9 cellular contexts compared by ENCODE assay signal in the genomic region with DNA sequence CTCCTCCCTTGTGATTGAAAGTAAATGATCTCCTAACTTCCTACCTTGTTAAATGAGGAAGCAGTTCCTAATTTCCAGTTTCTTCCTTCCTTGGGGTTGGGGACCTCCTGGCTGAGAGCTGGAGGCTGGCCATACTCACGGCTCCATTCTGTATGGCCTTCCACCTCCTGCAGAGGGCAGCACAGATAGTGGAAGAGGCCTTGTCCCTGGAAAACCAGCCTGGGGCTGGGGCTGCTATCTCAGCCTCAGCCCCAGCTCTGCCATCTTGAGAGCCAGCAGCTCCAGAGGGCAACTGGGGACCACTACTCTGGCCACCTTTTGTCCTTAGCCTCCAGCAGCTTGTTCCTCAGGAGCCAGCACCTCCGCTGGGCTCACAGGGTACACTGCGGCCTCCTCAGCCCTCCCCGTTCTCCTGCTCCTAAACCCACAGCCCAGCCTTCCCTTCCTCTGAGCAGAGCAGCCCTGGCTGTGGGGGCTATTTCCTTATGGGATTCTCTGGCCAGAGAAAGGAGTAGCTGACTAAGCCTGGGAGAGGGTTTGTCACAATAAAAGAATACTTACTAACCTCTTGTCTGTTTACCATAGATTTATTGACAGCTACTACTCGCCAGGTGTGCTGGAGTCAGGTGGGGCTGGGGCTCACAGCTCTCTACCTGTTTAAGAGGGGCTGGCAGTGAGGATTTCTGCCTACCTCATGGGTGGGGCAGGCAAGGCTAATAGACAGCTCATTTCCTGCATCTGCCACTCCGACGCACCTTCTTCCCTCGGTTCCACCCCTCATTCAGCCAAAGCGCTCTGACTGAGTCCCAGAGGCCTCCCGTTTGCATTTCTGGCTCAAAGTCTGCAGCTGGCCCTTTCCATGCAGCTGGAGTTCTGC. TPM values are rescaled to one million over a fixed set of nuclear protein-coding genes. Genes with fewer than 3 reads are reported as not detected.
DNase-seq lines count a peak whose midpoint lies in the region; ATAC-seq, FAIRE-seq and TF ChIP-seq lines count a peak whose summit lies in the region.
"Had no signal": no experiment of that assay in that cellular context is flagged by ENCODE, and none has a peak within 500 bp of the region (broad histone marks: within the 10 kb centered on the region; RNA-seq: fewer than 3 reads in every experiment).

No MANE protein-coding gene starts in this region.

- ATAC-seq in T-helper 17 cell (peak; percentile 92), GM21447 (IDR thresholded peaks at IDR 0.05; ENCODE audit: unreplicated experiment) (no peak)

- H3K36me3 Mint-ChIP-seq in T-helper 17 cell (ENCODE audit: low read depth): no peaks in the 10 kb centered on the region
- H3K36me3 Mint-ChIP-seq in astrocyte (ENCODE audit: low read depth, unreplicated experiment): peaks cover 10% of the 10 kb centered on the region

- H3K27ac Mint-ChIP-seq in T-helper 17 cell (peak overlapping the region; percentile 84), astrocyte (ENCODE audit: unreplicated experiment) (no peak overlapping the region)

- H3K27ac ChIP-seq in astrocyte (ENCODE audit: low read depth, low read length) (no peak overlapping the region), skin epidermis (peak overlapping the region in 11 of 21 experiments; percentile 10 to 61 (median 43))
- H3K27ac ChIP-seq: BLaER1 had no signal

- peaks cover 12% of the 10 kb centered on the region for H3K79me2 ChIP-seq in astrocyte (ENCODE audit: insufficient read depth, low read length)

- H2AFZ ChIP-seq in astrocyte (ENCODE audit: low read depth, low read length): no peak overlapping the region

- peak; percentile 72 for DNase-seq in NCI-H1436 (lab: John Stamatoyannopoulos, UW)
- DNase-seq in NCI-H1436 treated with DMSO at 0.1 percent for 48 hours (lab: John Stamatoyannopoulos, UW): no peak
- peak; percentile 59 for DNase-seq in NCI-H128 (lab: John Stamatoyannopoulos, UW; ENCODE audit: unreplicated experiment)
- DNase-seq in T-helper 17 cell: peak; percentile 33 to 55 (median 36)
- no peak for DNase-seq in astrocyte (ENCODE audit: low read depth)
- DNase-seq in hepatic stellate cell (ENCODE audit: low spot score): peak; percentile 84

- H3K4me3 Mint-ChIP-seq in T-helper 17 cell: no peak overlapping the region
- no peak overlapping the region for H3K4me3 Mint-ChIP-seq in astrocyte (ENCODE audit: unreplicated experiment)

- no peak for FAIRE-seq in astrocyte (lab: Jason Lieb, UNC)

- H3K9me3 ChIP-seq in T-helper 17 cell (ENCODE audit: control insufficient read depth, low read length, poor library complexity, severe bottlenecking) (no peaks in the 10 kb centered on the region), astrocyte (ENCODE audit: insufficient read depth, low read depth, low read length) (no peaks in the 10 kb centered on the region)
- H3K9me3 ChIP-seq: BLaER1 had no signal

- no peaks in the 10 kb centered on the region for H3K27me3 ChIP-seq in astrocyte (ENCODE audit: insufficient read depth, low read length)
- H3K27me3 ChIP-seq: BLaER1 had no signal

- H4K20me1 ChIP-seq in astrocyte (ENCODE audit: insufficient read depth, low read length): no peaks in the 10 kb centered on the region
- H4K20me1 ChIP-seq: BLaER1 had no signal

- peaks cover 11% of the 10 kb centered on the region for H3K4me1 Mint-ChIP-seq in T-helper 17 cell
- H3K4me1 Mint-ChIP-seq in astrocyte (ENCODE audit: low read depth, unreplicated experiment): peaks cover 3% of the 10 kb centered on the region

- no peaks in the 10 kb centered on the region for H3K9me3 Mint-ChIP-seq in astrocyte (ENCODE audit: unreplicated experiment)

- peak; percentile 75 for TF ChIP-seq CTCF in astrocyte (IDR thresholded peaks at IDR 0.05; ENCODE audit: insufficient read depth, low read depth, low read length)

- H3K9ac ChIP-seq in astrocyte (ENCODE audit: low read length): no peak overlapping the region

- H3K4me3 ChIP-seq in astrocyte (ENCODE audit: insufficient read depth, low read depth, low read length): no peak overlapping the region
- H3K4me3 ChIP-seq in skin epidermis: no peak overlapping the region
- H3K4me3 ChIP-seq: BLaER1 had no signal

- H3K4me1 ChIP-seq in astrocyte (ENCODE audit: insufficient read depth, low read length): peaks cover 2% of the 10 kb centered on the region

- H3K27me3 Mint-ChIP-seq in T-helper 17 cell (no peaks in the 10 kb centered on the region), astrocyte (ENCODE audit: low read depth, unreplicated experiment) (no peaks in the 10 kb centered on the region)

- no peak overlapping the region for H3K4me2 ChIP-seq in astrocyte (ENCODE audit: low read length)
- H3K4me2 ChIP-seq: BLaER1 had no signal

- peaks cover 17% of the 10 kb centered on the region for H3K36me3 ChIP-seq in astrocyte (ENCODE audit: insufficient read depth, low read length)

RNA-seq across cellular contexts. Expression of a gene that starts 6.3 kb away (rescaled TPM):
- total RNA-seq in T-helper 17 cell (10 to 100 TPM; 13.1 to 18.8 TPM), astrocyte (16.7 and 17.3 TPM in 2 replicates)

RNA-seq across cellular contexts. Expression of a gene that starts 6.3 kb away (rescaled TPM):
- 100 to 1,000 TPM; 116 to 132 TPM for total RNA-seq in T-helper 17 cell
- total RNA-seq in astrocyte: 173 and 184 TPM in 2 replicates

RNA-seq across cellular contexts. Expression of a gene that starts 7.0 kb away (rescaled TPM):
- total RNA-seq in T-helper 17 cell (not detected), astrocyte (not detected in 2 replicates)

RNA-seq across cellular contexts. Expression of a gene that starts 10.4 kb away (rescaled TPM):
- total RNA-seq in T-helper 17 cell (1 to 10 TPM; 3.2 to 4.1 TPM), astrocyte (0.87 and 1.0 TPM in 2 replicates)

RNA-seq across cellular contexts. Expression of a gene that starts 15.5 kb away (rescaled TPM):
- total RNA-seq in T-helper 17 cell (1 to 10 TPM; 4.7 to 4.9 TPM), astrocyte (16.0 and 19.2 TPM in 2 replicates)

Comparison
In these comparisons a context has a peak if more than half of its experiments do, and no peak if none do; other contexts are left out.
1. DNase-seq: peak in NCI-H1436 (single experiment), NCI-H128 (single experiment), T-helper 17 cell (3 of 3) and hepatic stellate cell (single experiment); none in NCI-H1436 treated with DMSO at 0.1 percent for 48 hours (single experiment) and astrocyte (single experiment).